Comparison of ENCODE assay signal across 1 cellular context in the genomic region with DNA sequence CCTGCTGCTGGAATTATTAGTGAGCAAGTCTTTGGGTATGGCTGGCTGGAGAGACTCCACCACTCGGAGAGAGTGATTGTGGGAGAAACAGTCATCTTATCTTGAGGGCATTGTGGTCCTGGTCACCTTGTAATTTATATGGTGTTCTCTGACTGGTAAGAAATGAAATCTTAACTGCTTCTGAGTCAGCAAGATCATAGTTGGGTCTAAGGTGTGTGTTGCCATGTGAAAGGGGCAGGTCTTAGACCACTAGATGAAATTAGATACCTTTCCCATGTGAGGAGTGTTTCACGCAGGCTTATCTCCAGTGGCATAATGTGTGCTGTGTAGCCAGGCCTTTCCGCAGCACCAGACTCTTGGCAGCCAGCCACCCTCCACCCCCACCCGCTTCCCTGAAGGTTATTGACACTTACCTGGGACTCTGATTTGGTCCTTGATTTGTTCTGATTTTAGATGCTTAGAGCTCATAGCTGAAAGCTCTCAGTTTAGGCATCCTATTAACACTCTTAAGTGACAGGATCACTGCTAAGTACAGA.
TF ChIP-seq lines count a peak whose summit lies in the region.

No MANE protein-coding gene starts in this region.

TF ChIP-seq in K562, 482 proteins besides CTCF, POLR2A, EP300 and RAD21 (continued from another document and continues in another):
- TF ChIP-seq, protein P1, sequence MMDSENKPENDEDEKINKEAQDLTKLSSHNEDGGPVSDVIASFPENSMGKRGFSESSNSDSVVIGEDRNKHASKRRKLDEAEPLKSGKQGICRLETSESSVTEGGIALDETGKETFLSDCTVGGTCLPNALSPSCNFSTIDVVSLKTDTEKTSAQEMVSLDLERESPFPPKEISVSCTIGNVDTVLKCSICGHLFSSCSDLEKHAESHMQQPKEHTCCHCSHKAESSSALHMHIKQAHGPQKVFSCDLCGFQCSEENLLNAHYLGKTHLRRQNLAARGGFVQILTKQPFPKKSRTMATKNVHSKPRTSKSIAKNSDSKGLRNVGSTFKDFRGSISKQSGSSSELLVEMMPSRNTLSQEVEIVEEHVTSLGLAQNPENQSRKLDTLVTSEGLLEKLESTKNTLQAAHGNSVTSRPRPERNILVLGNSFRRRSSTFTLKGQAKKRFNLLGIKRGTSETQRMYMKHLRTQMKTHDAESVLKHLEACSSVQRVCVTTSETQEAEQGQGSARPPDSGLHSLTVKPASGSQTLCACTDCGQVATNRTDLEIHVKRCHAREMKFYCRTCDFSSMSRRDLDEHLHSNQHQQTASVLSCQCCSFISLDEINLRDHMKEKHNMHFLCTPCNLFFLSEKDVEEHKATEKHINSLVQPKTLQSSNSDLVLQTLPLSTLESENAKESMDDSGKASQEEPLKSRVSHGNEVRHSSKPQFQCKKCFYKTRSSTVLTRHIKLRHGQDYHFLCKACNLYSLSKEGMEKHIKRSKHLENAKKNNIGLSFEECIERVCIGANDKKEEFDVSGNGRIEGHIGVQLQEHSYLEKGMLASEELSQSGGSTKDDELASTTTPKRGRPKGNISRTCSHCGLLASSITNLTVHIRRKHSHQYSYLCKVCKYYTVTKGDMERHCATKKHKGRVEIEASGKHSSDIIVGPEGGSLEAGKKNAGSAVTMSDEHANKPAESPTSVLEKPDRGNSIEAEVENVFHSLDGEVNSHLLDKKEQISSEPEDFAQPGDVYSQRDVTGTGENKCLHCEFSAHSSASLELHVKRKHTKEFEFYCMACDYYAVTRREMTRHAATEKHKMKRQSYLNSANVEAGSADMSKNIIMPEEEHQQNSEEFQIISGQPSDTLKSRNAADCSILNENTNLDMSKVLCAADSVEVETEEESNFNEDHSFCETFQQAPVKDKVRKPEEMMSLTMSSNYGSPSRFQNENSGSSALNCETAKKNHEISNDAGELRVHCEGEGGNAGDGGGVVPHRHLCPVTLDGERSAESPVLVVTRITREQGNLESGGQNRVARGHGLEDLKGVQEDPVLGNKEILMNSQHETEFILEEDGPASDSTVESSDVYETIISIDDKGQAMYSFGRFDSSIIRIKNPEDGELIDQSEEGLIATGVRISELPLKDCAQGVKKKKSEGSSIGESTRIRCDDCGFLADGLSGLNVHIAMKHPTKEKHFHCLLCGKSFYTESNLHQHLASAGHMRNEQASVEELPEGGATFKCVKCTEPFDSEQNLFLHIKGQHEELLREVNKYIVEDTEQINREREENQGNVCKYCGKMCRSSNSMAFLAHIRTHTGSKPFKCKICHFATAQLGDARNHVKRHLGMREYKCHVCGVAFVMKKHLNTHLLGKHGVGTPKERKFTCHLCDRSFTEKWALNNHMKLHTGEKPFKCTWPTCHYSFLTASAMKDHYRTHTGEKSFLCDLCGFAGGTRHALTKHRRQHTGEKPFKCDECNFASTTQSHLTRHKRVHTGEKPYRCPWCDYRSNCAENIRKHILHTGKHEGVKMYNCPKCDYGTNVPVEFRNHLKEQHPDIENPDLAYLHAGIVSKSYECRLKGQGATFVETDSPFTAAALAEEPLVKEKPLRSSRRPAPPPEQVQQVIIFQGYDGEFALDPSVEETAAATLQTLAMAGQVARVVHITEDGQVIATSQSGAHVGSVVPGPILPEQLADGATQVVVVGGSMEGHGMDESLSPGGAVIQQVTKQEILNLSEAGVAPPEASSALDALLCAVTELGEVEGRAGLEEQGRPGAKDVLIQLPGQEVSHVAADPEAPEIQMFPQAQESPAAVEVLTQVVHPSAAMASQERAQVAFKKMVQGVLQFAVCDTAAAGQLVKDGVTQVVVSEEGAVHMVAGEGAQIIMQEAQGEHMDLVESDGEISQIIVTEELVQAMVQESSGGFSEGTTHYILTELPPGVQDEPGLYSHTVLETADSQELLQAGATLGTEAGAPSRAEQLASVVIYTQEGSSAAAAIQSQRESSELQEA (IDR thresholded peaks at IDR 0.05; ENCODE audit: low read depth): no peak
- TF ChIP-seq, protein P2, sequence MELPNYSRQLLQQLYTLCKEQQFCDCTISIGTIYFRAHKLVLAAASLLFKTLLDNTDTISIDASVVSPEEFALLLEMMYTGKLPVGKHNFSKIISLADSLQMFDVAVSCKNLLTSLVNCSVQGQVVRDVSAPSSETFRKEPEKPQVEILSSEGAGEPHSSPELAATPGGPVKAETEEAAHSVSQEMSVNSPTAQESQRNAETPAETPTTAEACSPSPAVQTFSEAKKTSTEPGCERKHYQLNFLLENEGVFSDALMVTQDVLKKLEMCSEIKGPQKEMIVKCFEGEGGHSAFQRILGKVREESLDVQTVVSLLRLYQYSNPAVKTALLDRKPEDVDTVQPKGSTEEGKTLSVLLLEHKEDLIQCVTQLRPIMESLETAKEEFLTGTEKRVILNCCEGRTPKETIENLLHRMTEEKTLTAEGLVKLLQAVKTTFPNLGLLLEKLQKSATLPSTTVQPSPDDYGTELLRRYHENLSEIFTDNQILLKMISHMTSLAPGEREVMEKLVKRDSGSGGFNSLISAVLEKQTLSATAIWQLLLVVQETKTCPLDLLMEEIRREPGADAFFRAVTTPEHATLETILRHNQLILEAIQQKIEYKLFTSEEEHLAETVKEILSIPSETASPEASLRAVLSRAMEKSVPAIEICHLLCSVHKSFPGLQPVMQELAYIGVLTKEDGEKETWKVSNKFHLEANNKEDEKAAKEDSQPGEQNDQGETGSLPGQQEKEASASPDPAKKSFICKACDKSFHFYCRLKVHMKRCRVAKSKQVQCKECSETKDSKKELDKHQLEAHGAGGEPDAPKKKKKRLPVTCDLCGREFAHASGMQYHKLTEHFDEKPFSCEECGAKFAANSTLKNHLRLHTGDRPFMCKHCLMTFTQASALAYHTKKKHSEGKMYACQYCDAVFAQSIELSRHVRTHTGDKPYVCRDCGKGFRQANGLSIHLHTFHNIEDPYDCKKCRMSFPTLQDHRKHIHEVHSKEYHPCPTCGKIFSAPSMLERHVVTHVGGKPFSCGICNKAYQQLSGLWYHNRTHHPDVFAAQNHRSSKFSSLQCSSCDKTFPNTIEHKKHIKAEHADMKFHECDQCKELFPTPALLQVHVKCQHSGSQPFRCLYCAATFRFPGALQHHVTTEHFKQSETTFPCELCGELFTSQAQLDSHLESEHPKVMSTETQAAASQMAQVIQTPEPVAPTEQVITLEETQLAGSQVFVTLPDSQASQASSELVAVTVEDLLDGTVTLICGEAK (IDR thresholded peaks at IDR 0.05): no peak
- TF ChIP-seq, protein P2 (CRISPR knock-in tag; IDR thresholded peaks at IDR 0.05): no peak
- TF ChIP-seq ZNF518B (CRISPR knock-in tag; IDR thresholded peaks at IDR 0.05) (no peak), ZNF445 (CRISPR knock-in tag; IDR thresholded peaks at IDR 0.05; ENCODE audit: low read depth) (no peak), STAT6 (CRISPR knock-in tag; IDR thresholded peaks at IDR 0.05) (no peak), PTRF (tag; IDR thresholded peaks at IDR 0.05) (no peak), ATF1 (CRISPR knock-in tag; IDR thresholded peaks at IDR 0.05) (no peak), ATF1 (tag; IDR thresholded peaks at IDR 0.05) (no peak), POLR2G (IDR thresholded peaks at IDR 0.05; ENCODE audit: low read depth, low read length) (no peak), ZNF143 (CRISPR knock-in tag; IDR thresholded peaks at IDR 0.05) (no peak), MCM7 (IDR thresholded peaks at IDR 0.05) (no peak), XRCC5 (IDR thresholded peaks at IDR 0.05; ENCODE audit: low read depth, low read length) (no peak), TAF15 (IDR thresholded peaks at IDR 0.05; ENCODE audit: low read depth, low read length) (no peak), GABPB2 (CRISPR knock-in tag; conservative IDR thresholded peaks at IDR 0.05) (no peak)
- TF ChIP-seq, protein P3, sequence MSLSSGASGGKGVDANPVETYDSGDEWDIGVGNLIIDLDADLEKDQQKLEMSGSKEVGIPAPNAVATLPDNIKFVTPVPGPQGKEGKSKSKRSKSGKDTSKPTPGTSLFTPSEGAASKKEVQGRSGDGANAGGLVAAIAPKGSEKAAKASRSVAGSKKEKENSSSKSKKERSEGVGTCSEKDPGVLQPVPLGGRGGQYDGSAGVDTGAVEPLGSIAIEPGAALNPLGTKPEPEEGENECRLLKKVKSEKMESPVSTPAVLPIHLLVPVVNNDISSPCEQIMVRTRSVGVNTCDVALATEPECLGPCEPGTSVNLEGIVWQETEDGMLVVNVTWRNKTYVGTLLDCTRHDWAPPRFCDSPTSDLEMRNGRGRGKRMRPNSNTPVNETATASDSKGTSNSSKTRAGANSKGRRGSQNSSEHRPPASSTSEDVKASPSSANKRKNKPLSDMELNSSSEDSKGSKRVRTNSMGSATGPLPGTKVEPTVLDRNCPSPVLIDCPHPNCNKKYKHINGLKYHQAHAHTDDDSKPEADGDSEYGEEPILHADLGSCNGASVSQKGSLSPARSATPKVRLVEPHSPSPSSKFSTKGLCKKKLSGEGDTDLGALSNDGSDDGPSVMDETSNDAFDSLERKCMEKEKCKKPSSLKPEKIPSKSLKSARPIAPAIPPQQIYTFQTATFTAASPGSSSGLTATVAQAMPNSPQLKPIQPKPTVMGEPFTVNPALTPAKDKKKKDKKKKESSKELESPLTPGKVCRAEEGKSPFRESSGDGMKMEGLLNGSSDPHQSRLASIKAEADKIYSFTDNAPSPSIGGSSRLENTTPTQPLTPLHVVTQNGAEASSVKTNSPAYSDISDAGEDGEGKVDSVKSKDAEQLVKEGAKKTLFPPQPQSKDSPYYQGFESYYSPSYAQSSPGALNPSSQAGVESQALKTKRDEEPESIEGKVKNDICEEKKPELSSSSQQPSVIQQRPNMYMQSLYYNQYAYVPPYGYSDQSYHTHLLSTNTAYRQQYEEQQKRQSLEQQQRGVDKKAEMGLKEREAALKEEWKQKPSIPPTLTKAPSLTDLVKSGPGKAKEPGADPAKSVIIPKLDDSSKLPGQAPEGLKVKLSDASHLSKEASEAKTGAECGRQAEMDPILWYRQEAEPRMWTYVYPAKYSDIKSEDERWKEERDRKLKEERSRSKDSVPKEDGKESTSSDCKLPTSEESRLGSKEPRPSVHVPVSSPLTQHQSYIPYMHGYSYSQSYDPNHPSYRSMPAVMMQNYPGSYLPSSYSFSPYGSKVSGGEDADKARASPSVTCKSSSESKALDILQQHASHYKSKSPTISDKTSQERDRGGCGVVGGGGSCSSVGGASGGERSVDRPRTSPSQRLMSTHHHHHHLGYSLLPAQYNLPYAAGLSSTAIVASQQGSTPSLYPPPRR (CRISPR knock-in tag; IDR thresholded peaks at IDR 0.05; ENCODE audit: borderline replicate concordance): no peak
